ENCODE assay signal across 1 cellular context in genomic region chr17:77125432-77125901, GRCh38.
TF ChIP-seq lines count a peak whose summit lies in the region.

No MANE protein-coding gene starts in this region.

TF ChIP-seq in endothelial cell of umbilical vein, 7 proteins besides CTCF, POLR2A, EP300 and RAD21:
- peak; percentile 94 for TF ChIP-seq MAX (IDR thresholded peaks at IDR 0.05; ENCODE audit: insufficient read depth, insufficient read length)
- peak; percentile 98 for TF ChIP-seq JUN (IDR thresholded peaks at IDR 0.05; ENCODE audit: borderline replicate concordance, insufficient read depth, insufficient read length, low read depth)
- TF ChIP-seq EZH2 (IDR thresholded peaks at IDR 0.05; ENCODE audit: borderline replicate concordance, low read depth, low read length, severe bottlenecking), result no peak
- peak; percentile 53 for TF ChIP-seq MYC (IDR thresholded peaks at IDR 0.05; ENCODE audit: low read depth, low read length)
- no peak for TF ChIP-seq GATA2 (IDR thresholded peaks at IDR 0.05; ENCODE audit: insufficient read depth, insufficient read length, low read depth, low read length)
- peak; percentile 78 for TF ChIP-seq POLR2AphosphoS5 (IDR thresholded peaks at IDR 0.05; ENCODE audit: insufficient read depth, low read depth, low read length)
- TF ChIP-seq FOS (IDR thresholded peaks at IDR 0.05; ENCODE audit: borderline replicate concordance, insufficient read depth, low read length), result peak; percentile 96
